ENCODE assay signal across 8 cellular contexts in genomic region chr6:157800420-157801237, GRCh38. TPM values are rescaled to one million over a fixed set of nuclear protein-coding genes. Genes with fewer than 3 reads are reported as not detected.
A peak's percentile ranks its signal among the peaks of the same experiment; 100 is the strongest.
DNase-seq lines count a peak whose midpoint lies in the region; ATAC-seq and TF ChIP-seq lines count a peak whose summit lies in the region.

No MANE protein-coding gene starts in this region.

- no peaks in the 10 kb centered on the region for H3K9me3 ChIP-seq in ovary

- DNase-seq in AG08395 (ENCODE audit: low spot score) = peak; percentile 66
- DNase-seq in activated naive CD4-positive, alpha-beta T cell treated with anti-CD3 and anti-CD28 coated beads, Interleukin-2, amount 50 U/mL, for 16 hours = peak; percentile 45
- no peak for DNase-seq in cardiac septum (ENCODE audit: low spot score)
- no peak for DNase-seq in ovary
- DNase-seq in D341Med (ENCODE audit: low spot score) = no peak
- DNase-seq in dermis blood vessel endothelial cell = no peak

- 66 to 78% (median 73%) methylated on average over 6 of the region's 6 CpGs for WGBS in ovary, 3 donors

- H3K4me1 ChIP-seq in ovary (ENCODE audit: insufficient read depth) = no peaks in the 10 kb centered on the region

- TF ChIP-seq CTCF in ovary (IDR thresholded peaks at IDR 0.05) = no peak

- H3K4me3 ChIP-seq in ovary = no peak overlapping the region

- ATAC-seq in GM19328 (IDR thresholded peaks at IDR 0.05; ENCODE audit: unreplicated experiment) (peak; percentile 90), HG03196 (IDR thresholded peaks at IDR 0.05; ENCODE audit: unreplicated experiment) (peak; percentile 95)

- H3K27me3 ChIP-seq in ovary = no peaks in the 10 kb centered on the region

- no peak overlapping the region for H3K27ac ChIP-seq in ovary

- intact Hi-C loops in cardiac septum (cut with DNase I) (no loop called here), ovary (cut with DNase I) (no loop called here)

- TF ChIP-seq POLR2A in ovary (IDR thresholded peaks at IDR 0.05) = no peak

- H3K36me3 ChIP-seq in ovary = no peaks in the 10 kb centered on the region

- TF ChIP-seq EP300 in ovary (IDR thresholded peaks at IDR 0.05) = no peak

RNA-seq across cellular contexts. Expression of gene SNX9, which starts 22.4 kb away (rescaled TPM):
- total RNA-seq in cardiac septum = 34.2 TPM
- 10 to 100 TPM; 32.9 to 47.8 (median 38.7) TPM for total RNA-seq in ovary
- polyA plus RNA-seq in ovary = 10 to 100 TPM; 31.2 to 48.0 TPM
- 51.4 and 61.4 TPM in 2 replicates for total RNA-seq in dermis blood vessel endothelial cell

Comparison
In these comparisons a context has a peak if more than half of its experiments do, and no peak if none do; other contexts are left out.
1. DNase-seq: peak in AG08395 (single experiment) and activated naive CD4-positive, alpha-beta T cell treated with anti-CD3 and anti-CD28 coated beads, Interleukin-2, amount 50 U/mL, for 16 hours (single experiment); none in cardiac septum (single experiment), ovary (0 of 5), D341Med (single experiment) and dermis blood vessel endothelial cell (single experiment).